In the genomic region with DNA sequence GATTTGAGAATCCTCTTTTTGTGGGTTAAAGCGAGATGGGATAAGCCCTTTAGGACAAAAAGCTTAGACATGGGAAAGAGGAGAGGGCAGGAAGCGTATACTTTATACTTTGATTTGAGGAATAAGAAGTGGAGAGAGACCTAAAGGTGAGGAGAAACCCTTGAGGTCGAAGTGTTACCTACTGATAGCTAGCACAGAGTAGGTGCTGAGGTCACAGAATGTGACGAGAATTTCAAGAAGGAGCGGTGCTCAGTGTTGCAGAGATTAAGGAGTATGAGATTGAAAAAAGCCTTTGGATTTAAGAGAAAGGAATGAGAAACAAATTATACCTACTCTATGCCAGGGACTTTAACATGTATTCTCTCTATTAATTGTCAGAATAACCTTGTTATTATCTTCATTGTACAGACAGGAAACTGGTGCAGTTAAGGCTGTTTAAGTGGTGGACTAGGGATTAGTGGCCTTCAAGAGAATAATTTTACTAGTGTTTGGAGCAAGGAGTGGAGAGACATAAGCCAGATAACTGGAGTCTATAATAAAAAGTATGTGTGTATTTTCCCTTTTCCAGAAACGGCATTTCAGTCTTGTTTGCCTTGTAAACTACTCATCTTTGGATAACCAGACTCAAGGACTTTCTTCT, we compare ENCODE assay signal across 15 cellular contexts. TPM values are rescaled to one million over a fixed set of nuclear protein-coding genes. Genes with fewer than 3 reads are reported as not detected.
DNase-seq lines count a peak whose midpoint lies in the region; ATAC-seq, FAIRE-seq and TF ChIP-seq lines count a peak whose summit lies in the region.
"Had no signal": no experiment of that assay in that cellular context is flagged by ENCODE, and none has a peak within 500 bp of the region (broad histone marks: within the 10 kb centered on the region; RNA-seq: fewer than 3 reads in every experiment).

No MANE protein-coding gene starts in this region.

- H3K4me1 Mint-ChIP-seq in CD4-positive, CD25-positive, alpha-beta regulatory T cell = peaks cover 59 to 83% (median 72%) of the 10 kb centered on the region in 4 donors
- peaks cover 44 to 68% (median 67%) of the 10 kb centered on the region in 3 donors for H3K4me1 Mint-ChIP-seq in naive B cell

- TF ChIP-seq CTCF in A673 (conservative IDR thresholded peaks at IDR 0.05; ENCODE audit: low read depth, low read length) (no peak), K562 (IDR thresholded peaks at IDR 0.05 in 2 of 3, conservative IDR thresholded peaks at IDR 0.05 in 1 of 3; ENCODE audit: insufficient read depth in 2 of 3, low read depth in 1 of 3, low read length in 3 of 3) (no peak), omental fat pad (IDR thresholded peaks at IDR 0.05) (no peak)

- H3K4me3 Mint-ChIP-seq in CD4-positive, CD25-positive, alpha-beta regulatory T cell = peak overlapping the region; percentile 24 to 70 (median 54)
- peak overlapping the region in 1 of 8 donors; percentile 41 for H3K4me3 Mint-ChIP-seq in naive B cell

- no peaks in the 10 kb centered on the region for H3K27me3 ChIP-seq in A673 (replicated peaks; ENCODE audit: insufficient read depth, low read depth, low read length, poor library complexity)
- no peaks in the 10 kb centered on the region for H3K27me3 ChIP-seq in CD4-positive, CD25-positive, alpha-beta regulatory T cell (ENCODE audit: control insufficient read depth, insufficient read depth, low read length)
- no peaks in the 10 kb centered on the region for H3K27me3 ChIP-seq in K562 (ENCODE audit: control insufficient read depth in 2 of 2, insufficient read depth in 2 of 2, low read length in 2 of 2)
- H3K27me3 ChIP-seq: colonic mucosa, esophagus squamous epithelium, SJCRH30, tibial nerve had no signal

- H2AFZ ChIP-seq in K562 (ENCODE audit: low read depth, low read length) = no peak overlapping the region

- no peaks in the 10 kb centered on the region for H3K9me3 Mint-ChIP-seq in CD4-positive, CD25-positive, alpha-beta regulatory T cell
- no peaks in the 10 kb centered on the region for H3K9me3 Mint-ChIP-seq in naive B cell
- H3K9me3 Mint-ChIP-seq: IgD-negative memory B cell had no signal

- H3K4me1 ChIP-seq in A673 (ENCODE audit: insufficient read depth, low read length, poor library complexity, severe bottlenecking) = peaks cover 17% of the 10 kb centered on the region
- H3K4me1 ChIP-seq in CD4-positive, CD25-positive, alpha-beta regulatory T cell (ENCODE audit: control insufficient read depth, insufficient read depth, low read length, poor library complexity, severe bottlenecking) = peaks cover 70% of the 10 kb centered on the region
- H3K4me1 ChIP-seq in K562 (replicated peaks in 1 of 2; ENCODE audit: control insufficient read depth in 2 of 2, insufficient read depth in 2 of 2, low read length in 2 of 2) = peaks cover 18 to 33% of the 10 kb centered on the region in 2 experiments
- H3K4me1 ChIP-seq: SJCRH30 had no signal

- H3K9ac ChIP-seq in K562 (ENCODE audit: insufficient read depth in 1 of 2, low read depth in 2 of 2, low read length in 2 of 2) = no peak overlapping the region

- no TSS peak for BruUV-seq in A673 (replicated peaks; lab: Mats Ljungman, UMichigan)
- BruUV-seq in K562 (replicated peaks; lab: Mats Ljungman, UMichigan) = no TSS peak

- peak overlapping the region; percentile 8 for H3K4me2 ChIP-seq in K562 (ENCODE audit: insufficient read depth, low read length)

- H4K20me1 ChIP-seq in K562 (replicated peaks; ENCODE audit: control insufficient read depth, insufficient read depth, low read length) = peaks cover 56% of the 10 kb centered on the region

- H3K4me3 ChIP-seq in A673 (ENCODE audit: low read depth, low read length, poor library complexity, severe bottlenecking) = no peak overlapping the region
- H3K4me3 ChIP-seq in CD4-positive, CD25-positive, alpha-beta regulatory T cell (ENCODE audit: low read depth, low read length) = peak overlapping the region; percentile 39
- no peak overlapping the region for H3K4me3 ChIP-seq in K562
- H3K4me3 ChIP-seq: colonic mucosa, SJCRH30, tibial nerve had no signal

- CTCF ChIA-PET in A673 (lab: Charles Lee) (no interaction called here), K562 (lab: Yijun Ruan, JAX; ENCODE audit: low intra/inter-chr PET ratio) (no interaction called here)

- no peak for TF ChIP-seq EP300 in K562 (IDR thresholded peaks at IDR 0.05; ENCODE audit: low read length)

- H3K36me3 ChIP-seq in A673 (ENCODE audit: insufficient read depth, low read length, poor library complexity, severe bottlenecking) = no peaks in the 10 kb centered on the region
- H3K36me3 ChIP-seq in CD4-positive, CD25-positive, alpha-beta regulatory T cell (ENCODE audit: control insufficient read depth, insufficient read depth, low read length) = no peaks in the 10 kb centered on the region
- peaks cover 31% of the 10 kb centered on the region for H3K36me3 ChIP-seq in K562 (ENCODE audit: control insufficient read depth, insufficient read depth, low read length)
- H3K36me3 ChIP-seq: colonic mucosa had no signal

- peaks cover 98% of the 10 kb centered on the region for H3K79me2 ChIP-seq in K562 (ENCODE audit: control insufficient read depth, insufficient read depth, low read length)

- intact Hi-C loops in A673 (cut with micrococcal nuclease; ENCODE audit: unreplicated experiment) (no loop called here), K562 (cut with micrococcal nuclease) (no loop called here)

- TF ChIP-seq RAD21 in K562 (CRISPR knock-in tag; conservative IDR thresholded peaks at IDR 0.05 in 1 of 2, IDR thresholded peaks at IDR 0.05 in 1 of 2) = no peak

- H3K27me3 Mint-ChIP-seq in CD4-positive, CD25-positive, alpha-beta regulatory T cell = no peaks in the 10 kb centered on the region
- no peaks in the 10 kb centered on the region for H3K27me3 Mint-ChIP-seq in naive B cell
- H3K27me3 Mint-ChIP-seq: IgD-negative memory B cell had no signal

- H3K36me3 Mint-ChIP-seq in CD4-positive, CD25-positive, alpha-beta regulatory T cell = no peaks in the 10 kb centered on the region
- peaks cover 0 to 14% of the 10 kb centered on the region in 2 donors for H3K36me3 Mint-ChIP-seq in naive B cell

- H3K9me3 ChIP-seq in A673 (ENCODE audit: low read depth, low read length, poor library complexity, severe bottlenecking) = no peaks in the 10 kb centered on the region
- H3K9me3 ChIP-seq in CD4-positive, CD25-positive, alpha-beta regulatory T cell (ENCODE audit: control insufficient read depth in 2 of 2, low read length in 2 of 2) = no peaks in the 10 kb centered on the region
- H3K9me3 ChIP-seq in K562 (replicated peaks; ENCODE audit: control insufficient read depth, insufficient read depth, low read depth, low read length) = no peaks in the 10 kb centered on the region
- H3K9me3 ChIP-seq: colonic mucosa, esophagus squamous epithelium, SJCRH30, tibial nerve had no signal

- in situ Hi-C loops in K562 (cut with MboI) = no loop called here

- WGBS in K562 (ENCODE audit: insufficient coverage, low coverage, missing lambda C conversion rate) = 31% methylated on average over 6 of the region's 6 CpGs

- POLR2A ChIA-PET in A673 (lab: Charles Lee; ENCODE audit: low non-redundant PET) = no interaction called here
- POLR2A ChIA-PET in K562 (lab: Yijun Ruan, JAX) = interaction anchor here (0.6 to 1.4 kb wide), 4 partner anchors 10 to 46 kb away, joined by 3 to 4 read pairs (median 3); no protein-coding TSS in a partner anchor

- no peak for ATAC-seq in CD4-positive, CD25-positive, alpha-beta regulatory T cell (ENCODE audit: low read depth in 2 of 2)
- ATAC-seq in K562 (peak; percentile 55), naive B cell (ENCODE audit: low read depth in 2 of 2) (no peak), omental fat pad (ENCODE audit: low FRiP score) (no peak)

- DNase-seq in A673 (ENCODE audit: low spot score) (peak; percentile 25), K562 (ENCODE audit: extremely low read depth in 1 of 4, low spot score in 3 of 4) (peak in 1 of 4 experiments; percentile 29), naive B cell (no peak), omental fat pad (ENCODE audit: low spot score) (no peak), CD1c-positive myeloid dendritic cell (ENCODE audit: extremely low spot score) (no peak), DMS79 (lab: John Stamatoyannopoulos, UW) (no peak)
- DNase-seq in CD4-positive, CD25-positive, alpha-beta regulatory T cell = no peak
- DNase-seq: amygdala, colonic mucosa, esophagus squamous epithelium, NCI-H1105, NCI-H2227 treated with DMSO at 0.1 percent for 48 hours, SJCRH30 had no signal

- peak overlapping the region in 1 of 3 donors; percentile 65 for H3K27ac Mint-ChIP-seq in CD4-positive, CD25-positive, alpha-beta regulatory T cell
- peak overlapping the region in 4 of 6 donors; percentile 3 to 55 (median 24) for H3K27ac Mint-ChIP-seq in naive B cell

- no peak for TF ChIP-seq POLR2A in K562 (conservative IDR thresholded peaks at IDR 0.05)

- H3K27ac ChIP-seq in A673 (ENCODE audit: low read depth, low read length, poor library complexity, severe bottlenecking) = no peak overlapping the region
- H3K27ac ChIP-seq in CD4-positive, CD25-positive, alpha-beta regulatory T cell (ENCODE audit: insufficient read depth, low read length, poor library complexity, severe bottlenecking) = peak overlapping the region; percentile 20
- no peak overlapping the region for H3K27ac ChIP-seq in K562 (ENCODE audit: extremely low read depth, low read depth, low read length)
- H3K27ac ChIP-seq: colonic mucosa, SJCRH30 had no signal

- H3K9me1 ChIP-seq in K562 (ENCODE audit: control insufficient read depth, insufficient read depth, low read length) = no peaks in the 10 kb centered on the region

- FAIRE-seq in K562 (lab: Jason Lieb, UNC) = no peak

RNA-seq across cellular contexts. Expression of gene CAPZA2, which starts 8.8 kb away (rescaled TPM):
- total RNA-seq in A673 (2021) (118 and 138 TPM in 2 replicates), K562 (2014; rRNA removed) (61.4 and 67.0 TPM in 2 replicates), K562 (2014; rRNA removed; fragmentation: Illumina TruSeq; extraction: Trizol) (181 and 229 TPM in 2 replicates), K562 (2015; rRNA removed; fragmentation: Illumina TruSeq; extraction: Trizol) (136 and 157 TPM in 2 replicates), K562 (2021) (176 and 192 TPM in 2 replicates), omental fat pad (100 to 1,000 TPM; 115 to 152 (median 125) TPM)
- 118 TPM for total RNA-seq in CD4-positive, CD25-positive, alpha-beta regulatory T cell
- polyA plus RNA-seq in CD4-positive, CD25-positive, alpha-beta regulatory T cell = 100 to 1,000 TPM; 217 to 267 (median 230) TPM
- total RNA-seq in K562 (2011; cell fraction: chromatin; rRNA removed; ENCODE audit: low replicate concordance) = 58.2 and 174 TPM in 2 replicates
- 23.0 and 40.7 TPM in 2 replicates for total RNA-seq in K562 (2011; cell fraction: nucleolus; rRNA removed)
- 108 and 223 TPM in 2 replicates for total RNA-seq in K562 (2011; cell fraction: nucleoplasm; rRNA removed)
- polyA plus RNA-seq in K562 (2011; rRNA removed) (103 and 186 TPM in 2 replicates), K562 (2014; fragmentation: Illumina TruSeq; extraction: Trizol) (149 and 156 TPM in 2 replicates), K562 (2014; fragmentation: Nextera tagmentation; extraction: Ambion mirVana) (100 to 1,000 TPM; 352 to 524 TPM), K562 (2014; rRNA removed) (93.3 and 121 TPM in 2 replicates), naive B cell (ENCODE audit: low read depth in 6 of 6) (100 to 1,000 TPM; 208 to 366 (median 227) TPM)
- 14.9 and 28.2 TPM in 2 replicates for polyA plus RNA-seq in K562 (2011; cell fraction: cytosol; rRNA removed)
- 25.5 and 44.4 TPM in 2 replicates for polyA plus RNA-seq in K562 (2011; cell fraction: nucleus; rRNA removed)
- polyA plus RNA-seq in K562 (2012) = 85.9 and 97.2 TPM in 2 replicates
- polyA minus RNA-seq in K562 (2011; rRNA and poly(A)+ RNA removed) = 174 and 178 TPM in 2 replicates
- polyA minus RNA-seq in K562 (2011; cell fraction: cytosol; rRNA and poly(A)+ RNA removed) = 46.7 and 58.6 TPM in 2 replicates
- polyA minus RNA-seq in K562 (2011; cell fraction: nucleus; rRNA and poly(A)+ RNA removed) = 55.1 and 81.4 TPM in 2 replicates
